Comparison of ENCODE assay signal across 11 cellular contexts in the genomic region with DNA sequence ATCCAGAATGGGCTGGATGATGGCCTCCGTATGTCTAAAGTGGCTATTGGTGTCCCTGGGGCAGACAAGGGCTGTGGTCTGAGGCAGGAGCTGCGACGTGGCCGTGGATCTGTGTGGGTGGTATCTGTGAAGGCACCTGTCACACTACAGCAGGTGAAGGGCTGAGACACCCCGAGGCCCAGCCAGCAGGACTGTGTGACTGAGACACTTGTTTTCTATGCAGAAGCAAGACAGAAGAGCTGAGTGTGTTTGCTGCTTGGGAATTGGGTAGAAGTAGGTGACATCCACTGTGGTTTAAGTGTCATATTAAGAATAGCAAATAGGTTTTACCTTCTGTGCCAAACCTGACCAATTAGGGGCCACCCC. TPM values are rescaled to one million over a fixed set of nuclear protein-coding genes. Genes with fewer than 3 reads are reported as not detected.
DNase-seq lines count a peak whose midpoint lies in the region; ATAC-seq and TF ChIP-seq lines count a peak whose summit lies in the region.
"Had no signal": no experiment of that assay in that cellular context is flagged by ENCODE, and none has a peak within 500 bp of the region (broad histone marks: within the 10 kb centered on the region; RNA-seq: fewer than 3 reads in every experiment).

No MANE protein-coding gene starts in this region.

- POLR2A ChIA-PET in activated CD8-positive, alpha-beta T cell treated with anti-CD3 and anti-CD28 coated beads, Interleukin-2, amount 10 ng/mL, durations not matched to agents 7 days and 5 days (lab: Charles Lee) = no interaction called here

- peaks cover 30% of the 10 kb centered on the region for H3F3A ChIP-seq in GM23248 (ENCODE audit: insufficient read depth)

- no peaks in the 10 kb centered on the region for H3K36me3 ChIP-seq in GM23248 (ENCODE audit: low read depth)
- peaks cover 0 to 11% of the 10 kb centered on the region in 2 donors for H3K36me3 ChIP-seq in gastroesophageal sphincter
- peaks cover 2 to 100% (median 50%) of the 10 kb centered on the region in 6 donors for H3K36me3 ChIP-seq in spleen

- H3K9me3 Mint-ChIP-seq in activated CD8-positive, alpha-beta T cell treated with anti-CD3 and anti-CD28 coated beads, Interleukin-2, amount 10 ng/mL, durations not matched to agents 7 days and 5 days (ENCODE audit: insufficient read depth) = no peaks in the 10 kb centered on the region
- H3K9me3 Mint-ChIP-seq in T-helper 2 cell treated with Interferon-gamma antibody and Interleukin-4, amounts not matched to agents 5 μg/mL and 100 μg/mL, for 36 hours = no peaks in the 10 kb centered on the region
- H3K9me3 Mint-ChIP-seq: nephron had no signal

- H4K20me1 ChIP-seq in GM23248 (ENCODE audit: insufficient read depth) = no peaks in the 10 kb centered on the region

- TF ChIP-seq EP300 in gastroesophageal sphincter (IDR thresholded peaks at IDR 0.05) = no peak

- intact Hi-C loops in spleen (cut with DNase I; ENCODE audit: low total_unique reads) = no loop called here

- no peak for ATAC-seq in activated CD8-positive, alpha-beta T cell treated with anti-CD3 and anti-CD28 coated beads, Interleukin-2, amount 10 ng/mL, durations not matched to agents 7 days and 5 days
- no peak for ATAC-seq in gastroesophageal sphincter

- H3K4me1 Mint-ChIP-seq in activated CD8-positive, alpha-beta T cell treated with anti-CD3 and anti-CD28 coated beads, Interleukin-2, amount 10 ng/mL, durations not matched to agents 7 days and 5 days (ENCODE audit: low read depth) = peaks cover 11% of the 10 kb centered on the region
- H3K4me1 Mint-ChIP-seq in T-helper 2 cell treated with Interferon-gamma antibody and Interleukin-4, amounts not matched to agents 5 μg/mL and 100 μg/mL, for 36 hours (ENCODE audit: low read depth) = peaks cover 9% of the 10 kb centered on the region

- TF ChIP-seq CTCF in gastroesophageal sphincter (IDR thresholded peaks at IDR 0.05) (no peak), spleen (IDR thresholded peaks at IDR 0.05 in 8 of 11, conservative IDR thresholded peaks at IDR 0.05 in 3 of 11) (no peak)

- TF ChIP-seq POLR2A in gastroesophageal sphincter (IDR thresholded peaks at IDR 0.05) (no peak), spleen (IDR thresholded peaks at IDR 0.05) (no peak)

- H3K4me1 ChIP-seq in GM23248 (ENCODE audit: insufficient read depth) (peaks cover 20% of the 10 kb centered on the region), gastroesophageal sphincter (peaks cover 0 to 19% (median 7%) of the 10 kb centered on the region in 3 donors), spleen (peaks cover 7 to 43% (median 32%) of the 10 kb centered on the region in 6 donors)

- CTCF ChIA-PET in activated CD8-positive, alpha-beta T cell treated with anti-CD3 and anti-CD28 coated beads, Interleukin-2, amount 10 ng/mL, durations not matched to agents 7 days and 5 days (lab: Charles Lee) = interaction anchor here (0.6 to 2.8 kb wide), 2 partner anchors 51 to 231 kb away, joined by 3 to 11 read pairs; partner anchors contain the start of gene RNF141

- H3K36me3 Mint-ChIP-seq in activated CD8-positive, alpha-beta T cell treated with anti-CD3 and anti-CD28 coated beads, Interleukin-2, amount 10 ng/mL, durations not matched to agents 7 days and 5 days (ENCODE audit: low read depth) = peaks cover 36% of the 10 kb centered on the region
- H3K36me3 Mint-ChIP-seq in T-helper 2 cell treated with Interferon-gamma antibody and Interleukin-4, amounts not matched to agents 5 μg/mL and 100 μg/mL, for 36 hours (ENCODE audit: low read depth) = peaks cover 41% of the 10 kb centered on the region

- no peaks in the 10 kb centered on the region for H3K79me2 ChIP-seq in GM23248 (ENCODE audit: insufficient read depth)

- H2AFZ ChIP-seq in GM23248 = no peak overlapping the region

- H3K9ac ChIP-seq in GM23248 = no peak overlapping the region

- H3K9me3 ChIP-seq in GM23248 (ENCODE audit: low read depth) = no peaks in the 10 kb centered on the region
- H3K9me3 ChIP-seq in gastroesophageal sphincter = no peaks in the 10 kb centered on the region
- H3K9me3 ChIP-seq in spleen = no peaks in the 10 kb centered on the region

- no peak for DNase-seq in GM23248
- no peak for DNase-seq in activated CD8-positive, alpha-beta T cell treated with anti-CD3 and anti-CD28 coated beads, Interleukin-2, amount 10 ng/mL, durations not matched to agents 7 days and 5 days
- DNase-seq in spleen = no peak
- no peak for DNase-seq in GDM1 (lab: John Stamatoyannopoulos, UW)
- DNase-seq in NOMO-1 treated with dmso at 0.1 percent for 144 hours (lab: John Stamatoyannopoulos, UW; ENCODE audit: unreplicated experiment) = no peak
- DNase-seq in T-helper 2 cell treated with Interferon-gamma antibody and Interleukin-4, amounts not matched to agents 5 μg/mL and 100 μg/mL, for 36 hours (ENCODE audit: low spot score) = no peak
- no peak for DNase-seq in NCI-H2171 treated with DMSO at 0.1 percent for 48 hours (lab: John Stamatoyannopoulos, UW)
- DNase-seq: DND-41, NCI-H524 had no signal

- H3K4me2 ChIP-seq in GM23248 (ENCODE audit: unreplicated experiment) = peak overlapping the region; percentile 57

- no peaks in the 10 kb centered on the region for H3K27me3 Mint-ChIP-seq in activated CD8-positive, alpha-beta T cell treated with anti-CD3 and anti-CD28 coated beads, Interleukin-2, amount 10 ng/mL, durations not matched to agents 7 days and 5 days (ENCODE audit: low read depth)
- H3K27me3 Mint-ChIP-seq in T-helper 2 cell treated with Interferon-gamma antibody and Interleukin-4, amounts not matched to agents 5 μg/mL and 100 μg/mL, for 36 hours (ENCODE audit: low read depth) = no peaks in the 10 kb centered on the region

- H3K27ac Mint-ChIP-seq in activated CD8-positive, alpha-beta T cell treated with anti-CD3 and anti-CD28 coated beads, Interleukin-2, amount 10 ng/mL, durations not matched to agents 7 days and 5 days = peak overlapping the region; percentile 41
- H3K27ac Mint-ChIP-seq in T-helper 2 cell treated with Interferon-gamma antibody and Interleukin-4, amounts not matched to agents 5 μg/mL and 100 μg/mL, for 36 hours = no peak overlapping the region

- in situ Hi-C loops in GM23248 (cut with MboI) = no loop called here

- H3K4me3 ChIP-seq in GM23248 = no peak overlapping the region
- no peak overlapping the region for H3K4me3 ChIP-seq in gastroesophageal sphincter
- no peak overlapping the region for H3K4me3 ChIP-seq in spleen

- H3K27ac ChIP-seq in GM23248 (peak overlapping the region; percentile 88), gastroesophageal sphincter (peak overlapping the region in 3 of 4 donors; percentile 5 to 74 (median 11)), spleen (peak overlapping the region in 6 of 8 donors; percentile 33 to 86 (median 78))

- 97% methylated on average over 5 of the region's 5 CpGs for WGBS in GM23248 (ENCODE audit: low coverage in 1 of 2, low lambda C conversion rate in 2 of 2, missing lambda C conversion rate in 2 of 2), 2 experiments
- 100% methylated on average over 1 of the region's 5 CpGs; no CpG with 5 or more reads in 1 of the 2 donors for WGBS in gastroesophageal sphincter (ENCODE audit: low coverage in 1 of 2), 2 donors
- WGBS in spleen, 5 donors = 74 to 89% (median 81%) methylated on average over 4 to 5 of the region's 5 CpGs

- no peak overlapping the region for H3K4me3 Mint-ChIP-seq in activated CD8-positive, alpha-beta T cell treated with anti-CD3 and anti-CD28 coated beads, Interleukin-2, amount 10 ng/mL, durations not matched to agents 7 days and 5 days
- H3K4me3 Mint-ChIP-seq in T-helper 2 cell treated with Interferon-gamma antibody and Interleukin-4, amounts not matched to agents 5 μg/mL and 100 μg/mL, for 36 hours = no peak overlapping the region
- H3K4me3 Mint-ChIP-seq: nephron had no signal

- H3K27me3 ChIP-seq in GM23248 (replicated peaks; ENCODE audit: insufficient read depth) (no peaks in the 10 kb centered on the region), gastroesophageal sphincter (no peaks in the 10 kb centered on the region), spleen (replicated peaks in 1 of 7) (no peaks in the 10 kb centered on the region)

- H3K9me2 ChIP-seq in GM23248 (ENCODE audit: insufficient read depth) = no peaks in the 10 kb centered on the region

RNA-seq across cellular contexts. Expression of gene AMPD3, which starts 35.0 kb away (rescaled TPM):
- total RNA-seq in GM23248 (2014; rRNA removed; shearing (Covaris generic)) = 4.9 and 6.4 TPM in 2 replicates
- polyA plus RNA-seq in GM23248 (2016; fragmentation: Nextera tagmentation; extraction: Ambion mirVana) (3.3 and 3.6 TPM in 2 replicates), spleen (10 to 100 TPM in 2 of 3 donors, 1 to 10 TPM in 1; 9.3 to 16.1 (median 12.9) TPM)
- 10 to 100 TPM; 11.9 to 12.3 TPM for total RNA-seq in activated CD8-positive, alpha-beta T cell treated with anti-CD3 and anti-CD28 coated beads, Interleukin-2, amount 10 ng/mL, durations not matched to agents 7 days and 5 days
- total RNA-seq in gastroesophageal sphincter (1 to 10 TPM; 4.3 to 7.3 (median 5.4) TPM), spleen (10 to 100 TPM; 19.1 to 54.7 (median 26.5) TPM)

RNA-seq across cellular contexts. Expression of gene RNF141, which starts 51.0 kb away (rescaled TPM):
- total RNA-seq in GM23248 (2014; rRNA removed; shearing (Covaris generic)) = 35.5 and 35.9 TPM in 2 replicates
- polyA plus RNA-seq in GM23248 (2016; fragmentation: Nextera tagmentation; extraction: Ambion mirVana) (46.9 and 48.6 TPM in 2 replicates), spleen (10 to 100 TPM; 13.3 to 22.2 (median 16.6) TPM)
- total RNA-seq in activated CD8-positive, alpha-beta T cell treated with anti-CD3 and anti-CD28 coated beads, Interleukin-2, amount 10 ng/mL, durations not matched to agents 7 days and 5 days = 10 to 100 TPM; 10.7 to 11.6 TPM
- total RNA-seq in gastroesophageal sphincter (10 to 100 TPM; 28.4 to 44.8 (median 38.1) TPM), spleen (10 to 100 TPM; 45.8 to 86.2 (median 51.3) TPM)

Comparison
In these comparisons a context has a peak if more than half of its experiments do, and no peak if none do; other contexts are left out.
1. H3K27ac ChIP-seq: peak in every context shown above with its lines; median percentile 88 in GM23248; 78 in spleen; 11 in gastroesophageal sphincter.